In genomic region chr13:61417171-61417570, GRCh38 we compare ENCODE assay signal across 25 cellular contexts. TPM values are rescaled to one million over a fixed set of nuclear protein-coding genes. Genes with fewer than 3 reads are reported as not detected.
DNase-seq lines count a peak whose midpoint lies in the region; ATAC-seq and TF ChIP-seq lines count a peak whose summit lies in the region.
"Had no signal": no experiment of that assay in that cellular context is flagged by ENCODE, and none has a peak within 500 bp of the region (broad histone marks: within the 10 kb centered on the region; RNA-seq: fewer than 3 reads in every experiment).

No MANE protein-coding gene starts in this region.

- H3K9ac ChIP-seq in Loucy (ENCODE audit: low read depth, low read length, poor library complexity, severe bottlenecking) (no peak overlapping the region), stomach smooth muscle (ENCODE audit: low read length in 2 of 2) (no peak overlapping the region)
- H3K9ac ChIP-seq: SK-N-SH had no signal

- no peaks in the 10 kb centered on the region for H3F3A ChIP-seq in Loucy (ENCODE audit: low read depth)

- no peaks in the 10 kb centered on the region for H3K36me3 ChIP-seq in Loucy (ENCODE audit: insufficient read depth, low read length)
- no peaks in the 10 kb centered on the region for H3K36me3 ChIP-seq in left lung
- H3K36me3 ChIP-seq in stomach smooth muscle (ENCODE audit: control insufficient read depth in 2 of 2, insufficient read depth in 2 of 2, low read length in 2 of 2), result no peaks in the 10 kb centered on the region

- no peaks in the 10 kb centered on the region for H3K4me1 ChIP-seq in Loucy (ENCODE audit: insufficient read depth, low read length, poor library complexity, severe bottlenecking)
- no peaks in the 10 kb centered on the region for H3K4me1 ChIP-seq in left lung
- peaks cover 25% of the 10 kb centered on the region for H3K4me1 ChIP-seq in stomach smooth muscle (ENCODE audit: control insufficient read depth, insufficient read depth, low read length)
- H3K4me1 ChIP-seq: A549, Caco-2 had no signal

- H3K27ac ChIP-seq in left lung (no peak overlapping the region), stomach smooth muscle (ENCODE audit: low read length) (peak overlapping the region; percentile 70)
- H3K27ac ChIP-seq: A549, RWPE1 had no signal

- H3K79me2 ChIP-seq in Loucy (ENCODE audit: insufficient read depth, low read length), result no peaks in the 10 kb centered on the region

- DNase-seq in NCI-H345 (lab: John Stamatoyannopoulos, UW) (peak; percentile 12), NCI-H345 treated with DMSO at 0.1 percent for 48 hours (lab: John Stamatoyannopoulos, UW; ENCODE audit: unreplicated experiment) (no peak), left lung (peak in 1 of 2 donors; percentile 23), AG08396 (ENCODE audit: low spot score) (no peak)
- DNase-seq in activated CD4-positive, alpha-beta T cell treated with anti-CD3 and anti-CD28 coated beads for 48 hours, result no peak
- DNase-seq: C1 segment of cervical spinal cord; Caco-2; CD4-positive, alpha-beta memory T cell; H7; MV-4-11; NCI-H2029 treated with DMSO at 0.1 percent for 48 hours; NCI-H2171; NCI-H226; NCI-H524 treated with DMSO at 0.1 percent for 48 hours; NCI-H82; SHP77; SK-N-SH; SW 1271 had no signal

- H2AFZ ChIP-seq in Loucy (ENCODE audit: low read length), result peak overlapping the region; percentile 69; the same call in 1 of the 2 replicates

- H3K9me3 ChIP-seq in Loucy (ENCODE audit: insufficient read depth, low read depth, low read length), result no peaks in the 10 kb centered on the region
- H3K9me3 ChIP-seq in left lung, result no peaks in the 10 kb centered on the region
- H3K9me3 ChIP-seq in stomach smooth muscle (ENCODE audit: control insufficient read depth in 2 of 2, low read length in 2 of 2), result no peaks in the 10 kb centered on the region
- H3K9me3 ChIP-seq: A549, Caco-2, SK-N-SH had no signal

- no peak for TF ChIP-seq CTCF in Loucy (conservative IDR thresholded peaks at IDR 0.05; ENCODE audit: low read length)
- TF ChIP-seq CTCF in left lung (IDR thresholded peaks at IDR 0.05), result no peak

- H4K20me1 ChIP-seq in Loucy (ENCODE audit: insufficient read depth, low read length, poor library complexity, severe bottlenecking), result no peaks in the 10 kb centered on the region

- H3K4me3 ChIP-seq in Loucy (ENCODE audit: low read length, poor library complexity, severe bottlenecking) (no peak overlapping the region), left lung (no peak overlapping the region), stomach smooth muscle (ENCODE audit: low read length in 2 of 2) (peak overlapping the region in 1 of 2 donors; percentile 10)
- H3K4me3 ChIP-seq: A549, K562 had no signal

- H3K9me2 ChIP-seq in Loucy (replicated peaks; ENCODE audit: low read depth, low read length), result no peaks in the 10 kb centered on the region
- H3K9me2 ChIP-seq: SK-N-SH had no signal

- H3K4me2 ChIP-seq in Loucy (ENCODE audit: low read depth, low read length, poor library complexity, severe bottlenecking), result no peak overlapping the region
- H3K4me2 ChIP-seq: A549, SK-N-SH had no signal

- H3K27me3 ChIP-seq in Loucy (ENCODE audit: insufficient read depth, low read length, poor library complexity, severe bottlenecking), result no peaks in the 10 kb centered on the region
- peaks cover 18 to 36% of the 10 kb centered on the region in 2 donors for H3K27me3 ChIP-seq in left lung
- peaks cover 0 to 8% of the 10 kb centered on the region in 2 donors for H3K27me3 ChIP-seq in stomach smooth muscle (ENCODE audit: control insufficient read depth in 1 of 2, insufficient read depth in 2 of 2, low read length in 2 of 2)

- peak; percentile 29 for ATAC-seq in left lung
- ATAC-seq: A549, K562, Panc1 had no signal

- intact Hi-C loops in left lung (cut with DNase I), result no loop called here

RNA-seq across cellular contexts. Expression of gene PCDH20, which starts 1.5 kb away (rescaled TPM):
- 10 to 100 TPM in 1 of 2 donors, 1 to 10 TPM in 1; 2.7 to 32.7 TPM for total RNA-seq in left lung
- total RNA-seq: Caco-2; CD4-positive, alpha-beta memory T cell; K562; MCF 10A had no signal
